ENCODE assay signal across 11 cellular contexts in the genomic region with DNA sequence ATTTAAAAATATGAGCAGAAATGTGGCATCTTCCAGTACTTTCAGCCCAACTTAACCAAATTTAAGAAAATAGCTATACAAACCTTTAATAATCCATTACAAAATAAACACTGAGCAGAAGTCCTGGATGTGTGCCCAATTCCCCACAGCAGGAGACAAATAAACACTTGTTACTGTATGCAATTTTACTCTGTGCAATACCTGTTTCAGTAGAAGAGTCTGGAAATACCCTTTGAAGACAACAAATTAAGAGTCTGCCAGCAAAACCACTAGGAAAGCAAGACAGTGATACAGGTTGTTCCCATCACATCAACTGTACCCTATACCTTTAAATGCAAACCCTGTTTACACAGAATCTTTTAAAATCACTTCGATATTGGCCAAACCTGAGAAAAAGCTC. TPM values are rescaled to one million over a fixed set of nuclear protein-coding genes. Genes with fewer than 3 reads are reported as not detected.
DNase-seq lines count a peak whose midpoint lies in the region; TF ChIP-seq lines count a peak whose summit lies in the region.
"Had no signal": no experiment of that assay in that cellular context is flagged by ENCODE, and none has a peak within 500 bp of the region (broad histone marks: within the 10 kb centered on the region; RNA-seq: fewer than 3 reads in every experiment).

No MANE protein-coding gene starts in this region.

- no peak for TF ChIP-seq CTCF in HEK293 (tag by site-specific recombination; IDR thresholded peaks at IDR 0.05)
- TF ChIP-seq CTCF in osteocyte (IDR thresholded peaks at IDR 0.05), result no peak

- no peaks in the 10 kb centered on the region for H3K9me3 Mint-ChIP-seq in osteocyte (ENCODE audit: unreplicated experiment)
- H3K9me3 Mint-ChIP-seq in activated naive CD4-positive, alpha-beta T cell treated with anti-CD3 and anti-CD28 coated beads, Interleukin-2, amount 10 ng/mL, durations not matched to agents 7 days and 5 days, result no peaks in the 10 kb centered on the region
- H3K9me3 Mint-ChIP-seq: activated B cell treated with CpG ODN at 0.5 μM for 24 hours had no signal

- peaks cover 8% of the 10 kb centered on the region for H3K36me3 Mint-ChIP-seq in osteocyte (ENCODE audit: unreplicated experiment)
- peaks cover 8% of the 10 kb centered on the region for H3K36me3 Mint-ChIP-seq in activated naive CD4-positive, alpha-beta T cell treated with anti-CD3 and anti-CD28 coated beads, Interleukin-2, amount 10 ng/mL, durations not matched to agents 7 days and 5 days

- CTCF ChIA-PET in HEK293 (lab: Yijun Ruan, JAX), result interaction anchor here (1.2 to 1.3 kb wide), 2 partner anchors 8 to 9 kb away, joined by 3 to 5 read pairs; no protein-coding TSS in a partner anchor
- CTCF ChIA-PET in activated naive CD4-positive, alpha-beta T cell treated with anti-CD3 and anti-CD28 coated beads, Interleukin-2, amount 10 ng/mL, durations not matched to agents 7 days and 5 days (lab: Charles Lee), result interaction anchor here (0.8 kb wide), 1 partner anchor 15 kb away, joined by 3 read pairs; no protein-coding TSS in a partner anchor

- H3K4me3 ChIP-seq in HEK293 (ENCODE audit: low read depth, low read length), result no peak overlapping the region
- H3K4me3 ChIP-seq: ovary, thoracic aorta had no signal

- H3K36me3 ChIP-seq in HEK293 (ENCODE audit: control insufficient read depth in 2 of 2, insufficient read depth in 1 of 2, low read length in 2 of 2), result no peaks in the 10 kb centered on the region
- H3K36me3 ChIP-seq: ovary, thoracic aorta had no signal

- POLR2A ChIA-PET in HEK293 (lab: Yijun Ruan, JAX), result no interaction called here

- H3K4me3 Mint-ChIP-seq in osteocyte (ENCODE audit: unreplicated experiment), result no peak overlapping the region
- H3K4me3 Mint-ChIP-seq in activated naive CD4-positive, alpha-beta T cell treated with anti-CD3 and anti-CD28 coated beads, Interleukin-2, amount 10 ng/mL, durations not matched to agents 7 days and 5 days, result no peak overlapping the region
- H3K4me3 Mint-ChIP-seq: activated B cell treated with CpG ODN at 0.5 μM for 24 hours had no signal

- no peak overlapping the region for H3K27ac Mint-ChIP-seq in osteocyte (ENCODE audit: unreplicated experiment)
- H3K27ac Mint-ChIP-seq in activated naive CD4-positive, alpha-beta T cell treated with anti-CD3 and anti-CD28 coated beads, Interleukin-2, amount 10 ng/mL, durations not matched to agents 7 days and 5 days, result no peak overlapping the region
- H3K27ac Mint-ChIP-seq: activated B cell treated with CpG ODN at 0.5 μM for 24 hours had no signal

- peaks cover 20% of the 10 kb centered on the region for H3K4me1 Mint-ChIP-seq in osteocyte (ENCODE audit: unreplicated experiment)
- H3K4me1 Mint-ChIP-seq in activated naive CD4-positive, alpha-beta T cell treated with anti-CD3 and anti-CD28 coated beads, Interleukin-2, amount 10 ng/mL, durations not matched to agents 7 days and 5 days, result peaks cover 13% of the 10 kb centered on the region

- no peaks in the 10 kb centered on the region for H3K27me3 Mint-ChIP-seq in osteocyte (ENCODE audit: unreplicated experiment)
- no peaks in the 10 kb centered on the region for H3K27me3 Mint-ChIP-seq in activated naive CD4-positive, alpha-beta T cell treated with anti-CD3 and anti-CD28 coated beads, Interleukin-2, amount 10 ng/mL, durations not matched to agents 7 days and 5 days
- H3K27me3 Mint-ChIP-seq: activated B cell treated with CpG ODN at 0.5 μM for 24 hours had no signal

- DNase-seq in COLO668 (lab: John Stamatoyannopoulos, UW; ENCODE audit: unreplicated experiment) (peak; percentile 67), NCI-H2107 (lab: John Stamatoyannopoulos, UW) (peak; percentile 47), cerebellum (ENCODE audit: low spot score) (peak; percentile 87), osteocyte (ENCODE audit: extremely low spot score, unreplicated experiment) (no peak), globus pallidus (ENCODE audit: low spot score) (no peak), RKO (ENCODE audit: low spot score) (no peak)
- no peak for DNase-seq in activated naive CD4-positive, alpha-beta T cell treated with anti-CD3 and anti-CD28 coated beads, Interleukin-2, amount 10 ng/mL, durations not matched to agents 7 days and 5 days
- DNase-seq: activated B cell treated with CpG ODN at 0.5 μM for 24 hours, ovary had no signal

- no peak overlapping the region for H3K27ac ChIP-seq in HEK293 (ENCODE audit: extremely low read depth, low read depth, low read length)
- H3K27ac ChIP-seq: ovary, thoracic aorta had no signal

- H3K9me3 ChIP-seq in HEK293 (ENCODE audit: control insufficient read depth, insufficient read depth, low read depth, low read length), result no peaks in the 10 kb centered on the region
- H3K9me3 ChIP-seq: ovary, thoracic aorta had no signal

- peaks cover 26% of the 10 kb centered on the region for H3K4me1 ChIP-seq in HEK293 (ENCODE audit: control insufficient read depth, insufficient read depth, low read length)

TF ChIP-seq in HEK293, 187 proteins besides CTCF, POLR2A, EP300 and RAD21 (continues in another document):
- TF ChIP-seq, protein P1, sequence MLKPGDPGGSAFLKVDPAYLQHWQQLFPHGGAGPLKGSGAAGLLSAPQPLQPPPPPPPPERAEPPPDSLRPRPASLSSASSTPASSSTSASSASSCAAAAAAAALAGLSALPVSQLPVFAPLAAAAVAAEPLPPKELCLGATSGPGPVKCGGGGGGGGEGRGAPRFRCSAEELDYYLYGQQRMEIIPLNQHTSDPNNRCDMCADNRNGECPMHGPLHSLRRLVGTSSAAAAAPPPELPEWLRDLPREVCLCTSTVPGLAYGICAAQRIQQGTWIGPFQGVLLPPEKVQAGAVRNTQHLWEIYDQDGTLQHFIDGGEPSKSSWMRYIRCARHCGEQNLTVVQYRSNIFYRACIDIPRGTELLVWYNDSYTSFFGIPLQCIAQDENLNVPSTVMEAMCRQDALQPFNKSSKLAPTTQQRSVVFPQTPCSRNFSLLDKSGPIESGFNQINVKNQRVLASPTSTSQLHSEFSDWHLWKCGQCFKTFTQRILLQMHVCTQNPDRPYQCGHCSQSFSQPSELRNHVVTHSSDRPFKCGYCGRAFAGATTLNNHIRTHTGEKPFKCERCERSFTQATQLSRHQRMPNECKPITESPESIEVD (tag by site-specific recombination; IDR thresholded peaks at IDR 0.05), result peak; percentile 84
- no peak for TF ChIP-seq ZNF148 (tag by site-specific recombination; IDR thresholded peaks at IDR 0.05; ENCODE audit: borderline replicate concordance)
- no peak for TF ChIP-seq GFI1B (tag by site-specific recombination; IDR thresholded peaks at IDR 0.05)
- TF ChIP-seq ZXDB (tag by site-specific recombination; IDR thresholded peaks at IDR 0.05), result no peak
- TF ChIP-seq ZNF18 (tag by site-specific recombination; IDR thresholded peaks at IDR 0.05), result 0 out of 2 replicates have a peak, but pooled peaks have one; percentile 33
- peak; percentile 88 for TF ChIP-seq SCRT2 (tag by site-specific recombination; IDR thresholded peaks at IDR 0.05)
- peak; percentile 51; the same call in 1 of the 2 replicates for TF ChIP-seq OSR2 (tag by site-specific recombination; IDR thresholded peaks at IDR 0.05)
- no peak for TF ChIP-seq IKZF3 (tag by site-specific recombination; IDR thresholded peaks at IDR 0.05)
- TF ChIP-seq, protein P2, sequence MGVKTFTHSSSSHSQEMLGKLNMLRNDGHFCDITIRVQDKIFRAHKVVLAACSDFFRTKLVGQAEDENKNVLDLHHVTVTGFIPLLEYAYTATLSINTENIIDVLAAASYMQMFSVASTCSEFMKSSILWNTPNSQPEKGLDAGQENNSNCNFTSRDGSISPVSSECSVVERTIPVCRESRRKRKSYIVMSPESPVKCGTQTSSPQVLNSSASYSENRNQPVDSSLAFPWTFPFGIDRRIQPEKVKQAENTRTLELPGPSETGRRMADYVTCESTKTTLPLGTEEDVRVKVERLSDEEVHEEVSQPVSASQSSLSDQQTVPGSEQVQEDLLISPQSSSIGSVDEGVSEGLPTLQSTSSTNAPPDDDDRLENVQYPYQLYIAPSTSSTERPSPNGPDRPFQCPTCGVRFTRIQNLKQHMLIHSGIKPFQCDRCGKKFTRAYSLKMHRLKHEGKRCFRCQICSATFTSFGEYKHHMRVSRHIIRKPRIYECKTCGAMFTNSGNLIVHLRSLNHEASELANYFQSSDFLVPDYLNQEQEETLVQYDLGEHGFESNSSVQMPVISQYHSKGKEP (tag by site-specific recombination; IDR thresholded peaks at IDR 0.05), result peak; percentile 79
- TF ChIP-seq ZIC2 (tag by site-specific recombination; IDR thresholded peaks at IDR 0.05), result 0 out of 2 replicates have a peak, but pooled peaks have one; percentile 11

RNA-seq across cellular contexts. Expression of gene RNU4ATAC, which starts 41.4 kb away (rescaled TPM):
- total RNA-seq in cerebellum (under 0.01 TPM), osteocyte (not detected in 2 replicates)
- total RNA-seq: activated B cell treated with CpG ODN at 0.5 μM for 24 hours, ovary, thoracic aorta had no signal

Comparison
In these comparisons a context has a peak if more than half of its experiments do, and no peak if none do; other contexts are left out.
1. DNase-seq: peak in COLO668 (single experiment), NCI-H2107 (single experiment) and cerebellum (single experiment); none in osteocyte (single experiment), globus pallidus (single experiment), activated naive CD4-positive, alpha-beta T cell treated with anti-CD3 and anti-CD28 coated beads, Interleukin-2, amount 10 ng/mL, durations not matched to agents 7 days and 5 days (single experiment) and RKO (single experiment).